In the genomic region with DNA sequence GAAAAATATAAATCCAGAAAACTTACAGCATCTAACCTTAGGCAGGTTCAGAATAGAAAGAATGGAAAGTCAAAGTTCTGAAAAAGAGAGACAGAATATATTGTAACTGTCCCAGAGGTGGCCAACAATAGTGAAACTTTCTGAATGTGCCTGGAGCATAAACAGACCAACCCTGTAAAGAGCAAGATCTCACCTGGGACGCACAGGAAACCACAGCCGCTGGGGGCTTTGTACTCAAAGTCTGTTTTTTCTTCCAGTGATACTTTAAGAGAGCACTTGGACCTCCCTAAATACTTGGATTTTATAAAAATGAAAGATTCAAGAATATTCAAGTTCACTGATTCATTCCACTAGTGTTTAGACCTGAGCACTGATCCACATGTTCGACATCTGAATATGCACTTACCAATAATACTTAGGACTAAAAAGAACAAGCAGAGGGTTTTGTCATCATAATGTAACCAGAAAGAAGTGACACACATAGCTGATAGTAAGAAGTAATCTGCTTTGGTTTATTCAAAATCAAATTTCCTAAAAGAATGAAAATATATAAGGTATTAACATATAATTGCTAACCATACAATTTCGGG, we compare ENCODE assay signal across 9 cellular contexts. TPM values are rescaled to one million over a fixed set of nuclear protein-coding genes. Genes with fewer than 3 reads are reported as not detected.
A peak's percentile ranks its signal among the peaks of the same experiment; 100 is the strongest.
DNase-seq lines count a peak whose midpoint lies in the region; ATAC-seq and TF ChIP-seq lines count a peak whose summit lies in the region.
"Had no signal": no experiment of that assay in that cellular context is flagged by ENCODE, and none has a peak within 500 bp of the region (broad histone marks: within the 10 kb centered on the region; RNA-seq: fewer than 3 reads in every experiment).

No MANE protein-coding gene starts in this region.

- H3K4me1 ChIP-seq in OCI-LY1 (ENCODE audit: insufficient read depth, low read length, severe bottlenecking) (peaks cover 44% of the 10 kb centered on the region), hepatocyte (ENCODE audit: insufficient read depth) (no peaks in the 10 kb centered on the region)
- H3K4me1 ChIP-seq: A549 had no signal

- peak overlapping the region; percentile 18 for H3K27ac ChIP-seq in OCI-LY1 (ENCODE audit: low read depth, low read length, poor library complexity, severe bottlenecking)
- H3K27ac ChIP-seq in hepatocyte: no peak overlapping the region
- H3K27ac ChIP-seq: A549 had no signal

- H3K79me2 ChIP-seq in OCI-LY1 (ENCODE audit: insufficient read depth, low read length) (0 out of 2 replicates have a peak, but pooled peaks cover 14% of the 10 kb centered on the region), hepatocyte (no peaks in the 10 kb centered on the region)

- H3K36me3 ChIP-seq in OCI-LY1 (ENCODE audit: insufficient read depth, low read length): peaks cover 75% of the 10 kb centered on the region
- H3K36me3 ChIP-seq in hepatocyte (replicated peaks; ENCODE audit: insufficient read depth, low read depth): no peaks in the 10 kb centered on the region
- no peaks in the 10 kb centered on the region for H3K36me3 ChIP-seq in H7 (replicated peaks; ENCODE audit: control insufficient read depth, insufficient read depth, low read length)

- no peak overlapping the region for H3K9ac ChIP-seq in OCI-LY1 (ENCODE audit: low read length)

- WGBS in hepatocyte (ENCODE audit: low lambda C conversion rate, missing lambda C conversion rate): 83% methylated on average over 4 of the region's 4 CpGs

- DNase-seq in activated CD4-positive, alpha-beta T cell treated with anti-CD3 and anti-CD28 coated beads for 48 hours: peak; percentile 21
- no peak for DNase-seq in activated CD4-positive, alpha-beta T cell treated with anti-CD3 and anti-CD28 coated beads for 1 hour
- DNase-seq in stimulated activated CD8-positive, alpha-beta memory T cell treated with anti-CD3 and anti-CD28 coated beads, Interleukin-7, amount 100 ng/mL, for 4 hours (ENCODE audit: low read depth in 2 of 2): peak; percentile 8 to 14
- no peak for DNase-seq in hepatocyte (ENCODE audit: low spot score)
- no peak for DNase-seq in AG08396 (ENCODE audit: low spot score)
- DNase-seq in H7: no peak

- H3K9me3 ChIP-seq in OCI-LY1 (ENCODE audit: low read length) (no peaks in the 10 kb centered on the region), hepatocyte (ENCODE audit: low read depth) (no peaks in the 10 kb centered on the region)
- H3K9me3 ChIP-seq: A549 had no signal

- ATAC-seq in HG02610 (IDR thresholded peaks at IDR 0.05; ENCODE audit: unreplicated experiment): peak; percentile 79
- ATAC-seq: A549 had no signal

- H2AFZ ChIP-seq in OCI-LY1 (ENCODE audit: low read length) (no peak overlapping the region), hepatocyte (no peak overlapping the region)

- no peaks in the 10 kb centered on the region for H3K27me3 ChIP-seq in OCI-LY1 (ENCODE audit: insufficient read depth, low read length)
- no peaks in the 10 kb centered on the region for H3K27me3 ChIP-seq in hepatocyte
- no peaks in the 10 kb centered on the region for H3K27me3 ChIP-seq in H7 (ENCODE audit: control insufficient read depth, insufficient read depth, low read length)

- H4K20me1 ChIP-seq in OCI-LY1 (ENCODE audit: insufficient read depth, low read length) (no peaks in the 10 kb centered on the region), hepatocyte (ENCODE audit: insufficient read depth, poor library complexity, severe bottlenecking) (no peaks in the 10 kb centered on the region)

- no peak overlapping the region for H3K4me3 ChIP-seq in OCI-LY1 (ENCODE audit: low read depth, low read length, poor library complexity, severe bottlenecking)
- no peak overlapping the region for H3K4me3 ChIP-seq in hepatocyte
- no peak overlapping the region for H3K4me3 ChIP-seq in H7 (ENCODE audit: insufficient read depth, low read depth, low read length)
- H3K4me3 ChIP-seq: A549 had no signal

- H3K9me2 ChIP-seq in OCI-LY1 (ENCODE audit: low read depth, low read length) (no peaks in the 10 kb centered on the region), hepatocyte (replicated peaks; ENCODE audit: insufficient read depth) (no peaks in the 10 kb centered on the region)

- TF ChIP-seq CTCF in OCI-LY1 (IDR thresholded peaks at IDR 0.05; ENCODE audit: low read length): no peak
- TF ChIP-seq CTCF in hepatocyte (IDR thresholded peaks at IDR 0.05; ENCODE audit: poor library complexity): no peak

- H3K4me2 ChIP-seq in OCI-LY1 (ENCODE audit: low read length) (peak overlapping the region; percentile 35; the same call in 1 of the 2 replicates), hepatocyte (no peak overlapping the region)
- H3K4me2 ChIP-seq: A549 had no signal

- no peaks in the 10 kb centered on the region for H3F3A ChIP-seq in OCI-LY1 (ENCODE audit: insufficient read depth, low read length)

RNA-seq across cellular contexts. Expression of a gene that starts 35.3 kb away (rescaled TPM):
- total RNA-seq in hepatocyte: 11.7 and 22.7 TPM in 2 replicates
- 5.9 and 8.8 TPM in 2 replicates for polyA plus RNA-seq in hepatocyte
- total RNA-seq in H7 (2014; rRNA removed; shearing (Covaris generic)): 0.41 and 1.7 TPM in 2 replicates

Comparison
In these comparisons a context has a peak if more than half of its experiments do, and no peak if none do; other contexts are left out.
1. DNase-seq: peak in activated CD4-positive, alpha-beta T cell treated with anti-CD3 and anti-CD28 coated beads for 48 hours (single experiment) and stimulated activated CD8-positive, alpha-beta memory T cell treated with anti-CD3 and anti-CD28 coated beads, Interleukin-7, amount 100 ng/mL, for 4 hours (2 of 2); none in activated CD4-positive, alpha-beta T cell treated with anti-CD3 and anti-CD28 coated beads for 1 hour (single experiment), hepatocyte (single experiment), AG08396 (single experiment) and H7 (single experiment).